Comparison of ENCODE assay signal across 8 cellular contexts in the genomic region with DNA sequence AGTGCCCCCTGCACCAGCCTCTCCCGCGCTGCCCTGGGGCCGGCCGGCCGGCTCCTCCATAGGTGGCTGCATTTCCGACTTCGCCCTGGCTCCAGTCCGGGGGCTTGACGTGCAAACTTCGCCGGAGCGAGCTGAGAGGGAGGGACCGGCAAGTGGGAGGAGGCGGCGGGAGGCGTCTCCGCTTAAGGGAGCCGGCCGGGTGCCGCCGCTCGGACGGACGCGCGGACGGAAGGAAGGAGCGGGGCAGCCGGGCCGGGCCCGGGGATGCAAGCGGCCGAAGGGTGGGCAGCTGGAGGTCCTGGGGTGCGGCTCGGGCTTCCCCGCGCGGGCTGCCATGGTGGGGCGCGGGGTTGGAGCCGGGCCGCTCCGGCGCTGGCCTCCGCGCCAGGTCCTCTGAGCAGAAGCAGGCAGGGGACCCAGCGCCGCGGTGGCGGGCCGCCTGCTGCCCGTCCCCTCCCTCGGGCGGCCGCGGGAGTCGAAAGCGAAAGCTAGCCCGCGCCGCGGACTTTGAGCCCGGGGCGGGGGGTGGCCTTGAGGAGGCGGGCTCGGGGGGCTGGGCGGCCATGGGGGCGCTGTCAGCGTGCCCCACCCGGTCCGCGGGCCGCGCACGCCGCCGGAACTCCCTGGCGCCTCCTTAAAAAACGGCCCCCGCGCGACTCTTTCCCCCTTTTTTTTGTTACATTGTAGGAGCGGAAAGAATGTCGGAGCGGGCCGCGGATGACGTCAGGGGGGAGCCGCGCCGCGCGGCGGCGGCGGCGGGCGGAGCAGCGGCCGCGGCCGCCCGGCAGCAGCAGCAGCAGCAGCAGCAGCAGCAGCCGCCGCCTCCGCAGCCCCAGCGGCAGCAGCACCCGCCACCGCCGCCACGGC. TPM values are rescaled to one million over a fixed set of nuclear protein-coding genes. Genes with fewer than 3 reads are reported as not detected.
A peak's percentile ranks its signal among the peaks of the same experiment; 100 is the strongest.
DNase-seq lines count a peak whose midpoint lies in the region; ATAC-seq and TF ChIP-seq lines count a peak whose summit lies in the region.

A gene (minus strand): TSS at position 483 of the 867 bp plus-strand sequence.

- H3K4me1 Mint-ChIP-seq in activated CD4-positive, alpha-beta memory T cell treated with anti-CD3 and anti-CD28 coated beads, Interleukin-2, amount 10 ng/mL, durations not matched to agents 7 days and 5 days, result peaks cover 51% of the 10 kb centered on the region

- H3K9me3 Mint-ChIP-seq in activated CD4-positive, alpha-beta memory T cell treated with anti-CD3 and anti-CD28 coated beads, Interleukin-2, amount 10 ng/mL, durations not matched to agents 7 days and 5 days, result no peaks in the 10 kb centered on the region

- DNase-seq in BE2C (peak; percentile 91), NCI-H82 (lab: John Stamatoyannopoulos, UW) (peak; percentile 79), dorsolateral prefrontal cortex (peak; percentile 68 to 87 (median 82)), lower lobe of right lung (peak; percentile 94)
- DNase-seq in activated CD4-positive, alpha-beta memory T cell treated with anti-CD3 and anti-CD28 coated beads, Interleukin-2, amount 10 ng/mL, durations not matched to agents 7 days and 5 days, result peak; percentile 80
- peak; percentile 66 to 71 for DNase-seq in stimulated activated CD4-positive, alpha-beta T cell treated with anti-CD3 and anti-CD28 coated beads, Interleukin-4, amount 100 ng/mL, for 48 hours (ENCODE audit: low read depth in 2 of 2)

- peaks cover 4% of the 10 kb centered on the region; the same call in 1 of the 2 replicates for H3K4me1 ChIP-seq in BE2C
- H3K4me1 ChIP-seq in lower lobe of right lung, result peaks cover 34% of the 10 kb centered on the region

- peaks cover 35% of the 10 kb centered on the region for H3K36me3 Mint-ChIP-seq in activated CD4-positive, alpha-beta memory T cell treated with anti-CD3 and anti-CD28 coated beads, Interleukin-2, amount 10 ng/mL, durations not matched to agents 7 days and 5 days (ENCODE audit: low read depth)

- intact Hi-C loops in dorsolateral prefrontal cortex (cut with DNase I) (loop anchor here (2.0 to 10.0 kb wide), 5 partner anchors 45 to 83 kb away; a partner anchor contains a TSS), lower lobe of right lung (cut with DNase I) (no loop called here)

- peaks cover 13% of the 10 kb centered on the region for H3K36me3 ChIP-seq in BE2C
- H3K36me3 ChIP-seq in lower lobe of right lung, result peaks cover 17% of the 10 kb centered on the region

- no peaks in the 10 kb centered on the region for H3K27me3 Mint-ChIP-seq in activated CD4-positive, alpha-beta memory T cell treated with anti-CD3 and anti-CD28 coated beads, Interleukin-2, amount 10 ng/mL, durations not matched to agents 7 days and 5 days

- H3K9me3 ChIP-seq in BE2C (no peaks in the 10 kb centered on the region), lower lobe of right lung (no peaks in the 10 kb centered on the region)

- TF ChIP-seq CTCF in BE2C (IDR thresholded peaks at IDR 0.05; ENCODE audit: low read depth, low read length), result no peak
- peak in 25 of 56 donors; percentile 1 to 58 (median 18) for TF ChIP-seq CTCF in dorsolateral prefrontal cortex (IDR thresholded peaks at IDR 0.05 in 54 of 56, conservative IDR thresholded peaks at IDR 0.05 in 2 of 56; ENCODE audit: low read depth in 1 of 56, partially characterized antibody in 56 of 56)
- TF ChIP-seq CTCF in lower lobe of right lung (IDR thresholded peaks at IDR 0.05), result no peak

- peak within 1 kb of the TSS; percentile 85 for H3K4me3 Mint-ChIP-seq in activated CD4-positive, alpha-beta memory T cell treated with anti-CD3 and anti-CD28 coated beads, Interleukin-2, amount 10 ng/mL, durations not matched to agents 7 days and 5 days

- H3K27ac Mint-ChIP-seq in activated CD4-positive, alpha-beta memory T cell treated with anti-CD3 and anti-CD28 coated beads, Interleukin-2, amount 10 ng/mL, durations not matched to agents 7 days and 5 days, result peak within 1 kb of the TSS; percentile 96

- H3K27ac ChIP-seq in dorsolateral prefrontal cortex (peak within 1 kb of the TSS; percentile 47 to 98 (median 91)), lower lobe of right lung (peak within 1 kb of the TSS; percentile 97)

- CTCF ChIA-PET in activated CD4-positive, alpha-beta memory T cell treated with anti-CD3 and anti-CD28 coated beads, Interleukin-2, amount 10 ng/mL, durations not matched to agents 7 days and 5 days (lab: Charles Lee), result interaction anchor here (0.7 to 1.0 kb wide), 3 partner anchors 48 to 110 kb away, joined by 3 read pairs; a partner anchor contains a TSS

- POLR2A ChIA-PET in activated CD4-positive, alpha-beta memory T cell treated with anti-CD3 and anti-CD28 coated beads, Interleukin-2, amount 10 ng/mL, durations not matched to agents 7 days and 5 days (lab: Charles Lee), result interaction anchor here (0.6 to 3.1 kb wide), 25 partner anchors 10 to 111 kb away, joined by 3 to 32 read pairs (median 4); a partner anchor contains a TSS

- ATAC-seq in GM19025 (IDR thresholded peaks at IDR 0.05; ENCODE audit: low read depth, unreplicated experiment) (peak; percentile 79), HG03196 (IDR thresholded peaks at IDR 0.05; ENCODE audit: unreplicated experiment) (peak; percentile 86), lower lobe of right lung (peak; percentile 91 to 94)

- H3K27me3 ChIP-seq in BE2C (no peaks in the 10 kb centered on the region), dorsolateral prefrontal cortex (no peaks in the 10 kb centered on the region), lower lobe of right lung (ENCODE audit: low read depth) (no peaks in the 10 kb centered on the region)

- H3K4me3 ChIP-seq in BE2C (ENCODE audit: low read depth, low read length) (peak within 1 kb of the TSS; percentile 77), dorsolateral prefrontal cortex (peak within 1 kb of the TSS; percentile 61 to 97 (median 87)), lower lobe of right lung (peak within 1 kb of the TSS; percentile 71)

RNA-seq across cellular contexts. Expression of the gene that starts here (rescaled TPM):
- not detected for polyA plus RNA-seq in BE2C (2012; ENCODE audit: insufficient read depth, insufficient read length, low read depth)
- total RNA-seq in activated CD4-positive, alpha-beta memory T cell treated with anti-CD3 and anti-CD28 coated beads, Interleukin-2, amount 10 ng/mL, durations not matched to agents 7 days and 5 days, result not detected
- 1 to 10 TPM in 2 of 120 experiments, not detected in 118; 3.2 to 4.6 TPM for total RNA-seq in dorsolateral prefrontal cortex
- not detected for total RNA-seq in lower lobe of right lung

Comparison
In these comparisons a context has a peak if more than half of its experiments do, and no peak if none do; other contexts are left out.
1. Peak in every context shown above with its lines: DNase-seq, ATAC-seq, H3K4me3 ChIP-seq and H3K27ac ChIP-seq.
2. Peak in DNase-seq in activated CD4-positive, alpha-beta memory T cell treated with anti-CD3 and anti-CD28 coated beads, Interleukin-2, amount 10 ng/mL, durations not matched to agents 7 days and 5 days; RNA of the gene not detected or under 1 TPM.
3. Peak in DNase-seq, ATAC-seq, H3K4me3 ChIP-seq and H3K27ac ChIP-seq in lower lobe of right lung; RNA of the gene not detected or under 1 TPM.